In the genomic region with DNA sequence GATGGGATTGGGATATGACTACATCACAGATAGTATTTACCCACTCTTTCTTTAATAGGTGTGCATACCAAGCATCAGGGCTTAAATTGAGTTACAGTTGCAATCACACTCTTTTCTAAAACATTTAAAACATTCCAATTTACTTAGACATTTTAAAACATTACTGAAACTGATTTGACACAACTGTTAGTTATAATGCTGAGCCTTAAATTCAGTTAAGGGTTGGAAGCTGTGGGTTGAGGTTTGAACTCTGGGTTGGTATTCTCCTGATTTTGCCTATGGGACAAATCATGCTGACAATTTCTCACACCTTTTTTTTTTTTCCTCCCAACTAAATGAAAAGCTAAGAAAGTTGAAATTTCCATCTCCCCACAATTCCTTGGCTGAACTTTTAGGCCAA, we compare ENCODE assay signal across 30 cellular contexts. TPM values are rescaled to one million over a fixed set of nuclear protein-coding genes. Genes with fewer than 3 reads are reported as not detected.
"Had no signal": no experiment of that assay in that cellular context is flagged by ENCODE, and none has a peak within 500 bp of the region (broad histone marks: within the 10 kb centered on the region; RNA-seq: fewer than 3 reads in every experiment).

No MANE protein-coding gene starts in this region.

- H3K9me3 ChIP-seq: adrenal gland, breast epithelium, colonic mucosa, gastroesophageal sphincter, heart right ventricle had no signal

- H3K4me3 ChIP-seq: adrenal gland, breast epithelium, cardiac muscle cell, colonic mucosa, gastroesophageal sphincter, heart right ventricle had no signal

- H3K4me1 Mint-ChIP-seq: activated naive CD4-positive, alpha-beta T cell treated with anti-CD3 and anti-CD28 coated beads, Interleukin-2, amount 50 U/mL, for 24 hours; activated naive CD8-positive, alpha-beta T cell treated with anti-CD3 and anti-CD28 coated beads for 36 hours; activated naive CD8-positive, alpha-beta T cell treated with anti-CD3 and anti-CD28 coated beads, Interleukin-2, amount 50 U/mL, for 24 hours; activated T-helper 17 cell treated with anti-CD3 and anti-CD28 coated beads, Interleukin-2, amount 50 U/mL, for 72 hours had no signal

- H3K36me3 ChIP-seq: adrenal gland, breast epithelium, colonic mucosa, heart right ventricle had no signal

- H3K4me1 ChIP-seq: adrenal gland, breast epithelium, colonic mucosa, heart right ventricle had no signal

- H3K36me3 Mint-ChIP-seq: activated naive CD4-positive, alpha-beta T cell treated with anti-CD3 and anti-CD28 coated beads, Interleukin-2, amount 50 U/mL, for 24 hours; activated naive CD8-positive, alpha-beta T cell treated with anti-CD3 and anti-CD28 coated beads for 36 hours; WTC11 had no signal

- DNase-seq: activated CD4-positive, alpha-beta T cell treated with anti-CD3 and anti-CD28 coated beads for 48 hours; activated CD4-positive, alpha-beta T cell treated with anti-CD3 and anti-CD28 coated beads, Interleukin-2, amount 50 U/mL, for 1 hour; activated CD4-positive, alpha-beta T cell treated with anti-CD3 and anti-CD28 coated beads, Interleukin-2, amount 50 U/mL, for 48 hours; activated CD8-positive, alpha-beta memory T cell treated with anti-CD3 and anti-CD28 coated beads for 24 hours; activated CD8-positive, alpha-beta T cell treated with anti-CD3 and anti-CD28 coated beads for 36 hours; activated effector memory CD4-positive, alpha-beta T cell treated with anti-CD3 and anti-CD28 coated beads, Interleukin-2, amount 50 U/mL, for 16 hours; activated naive CD4-positive, alpha-beta T cell treated with anti-CD3 and anti-CD28 coated beads for 36 hours; activated naive CD8-positive, alpha-beta T cell treated with anti-CD3 and anti-CD28 coated beads for 36 hours; activated naive CD8-positive, alpha-beta T cell treated with anti-CD3 and anti-CD28 coated beads, Interleukin-2, amount 50 U/mL, for 24 hours; activated T-cell treated with anti-CD3 and anti-CD28 coated beads, Interleukin-2, amount 50 U/mL, for 4 hours; adrenal gland; amygdala; aorta; central memory CD4-positive, alpha-beta T cell; cerebellar nuclear complex; colonic mucosa; effector CD8-positive, alpha-beta T cell; foreskin keratinocyte; heart right ventricle; T-helper 2 cell had no signal

- H3K27ac Mint-ChIP-seq: activated CD8-positive, alpha-beta T cell treated with anti-CD3 and anti-CD28 coated beads for 36 hours; activated naive CD4-positive, alpha-beta T cell treated with anti-CD3 and anti-CD28 coated beads for 36 hours; activated naive CD4-positive, alpha-beta T cell treated with anti-CD3 and anti-CD28 coated beads, Interleukin-2, amount 50 U/mL, for 24 hours; activated naive CD8-positive, alpha-beta T cell treated with anti-CD3 and anti-CD28 coated beads for 36 hours; activated naive CD8-positive, alpha-beta T cell treated with anti-CD3 and anti-CD28 coated beads, Interleukin-2, amount 50 U/mL, for 24 hours; activated T-helper 17 cell treated with anti-CD3 and anti-CD28 coated beads, Interleukin-2, amount 50 U/mL, for 72 hours; WTC11 had no signal

- H3K27me3 ChIP-seq: adrenal gland, breast epithelium, cardiac muscle cell, colonic mucosa, foreskin keratinocyte, gastroesophageal sphincter, heart right ventricle had no signal

- H3K4me3 Mint-ChIP-seq: activated CD8-positive, alpha-beta T cell treated with anti-CD3 and anti-CD28 coated beads for 36 hours; activated naive CD4-positive, alpha-beta T cell treated with anti-CD3 and anti-CD28 coated beads for 36 hours; activated naive CD4-positive, alpha-beta T cell treated with anti-CD3 and anti-CD28 coated beads, Interleukin-2, amount 50 U/mL, for 24 hours; activated naive CD8-positive, alpha-beta T cell treated with anti-CD3 and anti-CD28 coated beads for 36 hours; activated naive CD8-positive, alpha-beta T cell treated with anti-CD3 and anti-CD28 coated beads, Interleukin-2, amount 50 U/mL, for 24 hours; activated T-cell treated with anti-CD3 and anti-CD28 coated beads, Interleukin-2, amount 50 U/mL, for 4 hours; activated T-helper 17 cell treated with anti-CD3 and anti-CD28 coated beads, Interleukin-2, amount 50 U/mL, for 72 hours; WTC11 had no signal

- H3K27ac ChIP-seq: adrenal gland, breast epithelium, colonic mucosa, epithelial cell of prostate, foreskin keratinocyte, heart right ventricle, VCaP had no signal

- H3K9me3 Mint-ChIP-seq: activated CD8-positive, alpha-beta T cell treated with anti-CD3 and anti-CD28 coated beads for 36 hours; activated naive CD8-positive, alpha-beta T cell treated with anti-CD3 and anti-CD28 coated beads for 36 hours; activated naive CD8-positive, alpha-beta T cell treated with anti-CD3 and anti-CD28 coated beads, Interleukin-2, amount 50 U/mL, for 24 hours; activated T-cell treated with anti-CD3 and anti-CD28 coated beads, Interleukin-2, amount 50 U/mL, for 4 hours; activated T-helper 17 cell treated with anti-CD3 and anti-CD28 coated beads, Interleukin-2, amount 50 U/mL, for 72 hours; brain; WTC11 had no signal

- ATAC-seq: activated CD8-positive, alpha-beta T cell treated with anti-CD3 and anti-CD28 coated beads for 36 hours; activated naive CD8-positive, alpha-beta T cell treated with anti-CD3 and anti-CD28 coated beads, Interleukin-2, amount 50 U/mL, for 24 hours; activated T-cell treated with anti-CD3 and anti-CD28 coated beads, Interleukin-2, amount 50 U/mL, for 4 hours; activated T-helper 17 cell treated with anti-CD3 and anti-CD28 coated beads, Interleukin-2, amount 50 U/mL, for 72 hours; foreskin keratinocyte; gastroesophageal sphincter; heart right ventricle; WTC11 had no signal

- H3K27me3 Mint-ChIP-seq: activated CD8-positive, alpha-beta T cell treated with anti-CD3 and anti-CD28 coated beads for 36 hours; activated naive CD8-positive, alpha-beta T cell treated with anti-CD3 and anti-CD28 coated beads for 36 hours; activated naive CD8-positive, alpha-beta T cell treated with anti-CD3 and anti-CD28 coated beads, Interleukin-2, amount 50 U/mL, for 24 hours; activated T-helper 17 cell treated with anti-CD3 and anti-CD28 coated beads, Interleukin-2, amount 50 U/mL, for 72 hours had no signal

RNA-seq across cellular contexts. Expression of a gene that starts 16.3 kb away (rescaled TPM):
- total RNA-seq: activated CD8-positive, alpha-beta T cell treated with anti-CD3 and anti-CD28 coated beads for 36 hours; activated naive CD4-positive, alpha-beta T cell treated with anti-CD3 and anti-CD28 coated beads for 36 hours; activated naive CD8-positive, alpha-beta T cell treated with anti-CD3 and anti-CD28 coated beads for 36 hours; activated T-helper 17 cell treated with anti-CD3 and anti-CD28 coated beads, Interleukin-2, amount 50 U/mL, for 72 hours; T-helper 1 cell treated with Interleukin-12 subunit alpha and Interleukin-12 subunit beta and Interleukin-4 antibody, amounts not matched to agents 30 ng/mL and 1 ng/mL, for 36 hours had no signal
